19 cellular contexts compared by ENCODE assay signal in genomic region chr1:149979972-149980548, GRCh38. TPM values are rescaled to one million over a fixed set of nuclear protein-coding genes. Genes with fewer than 3 reads are reported as not detected.
DNase-seq lines count a peak whose midpoint lies in the region; ATAC-seq and TF ChIP-seq lines count a peak whose summit lies in the region.
"Had no signal": no experiment of that assay in that cellular context is flagged by ENCODE, and none has a peak within 500 bp of the region (broad histone marks: within the 10 kb centered on the region; RNA-seq: fewer than 3 reads in every experiment).

No MANE protein-coding gene starts in this region.

- no peak overlapping the region for H3K4me3 Mint-ChIP-seq in activated naive CD8-positive, alpha-beta T cell treated with anti-CD3 and anti-CD28 coated beads, Interleukin-2, amount 50 U/mL, for 24 hours

- no peak for ATAC-seq in activated naive CD8-positive, alpha-beta T cell treated with anti-CD3 and anti-CD28 coated beads, Interleukin-2, amount 50 U/mL, for 24 hours
- no peak for ATAC-seq in gastrocnemius medialis
- ATAC-seq in HG02970 (IDR thresholded peaks at IDR 0.05; ENCODE audit: low FRiP score, unreplicated experiment) = no peak
- ATAC-seq: body of pancreas had no signal

- in situ Hi-C loops in GM13977 (cut with MboI; ENCODE audit: low pct_unique_long_range_greater_than_20kb, low sequenced_read_pairs, unreplicated experiment) = no loop called here
- in situ Hi-C loops in gastrocnemius medialis (cut with MboI; ENCODE audit: low sequenced_read_pairs in 4 of 4) = no loop called here

- H4K20me1 ChIP-seq in Loucy (ENCODE audit: insufficient read depth, low read length, poor library complexity, severe bottlenecking) = no peaks in the 10 kb centered on the region

- H3K27ac Mint-ChIP-seq in activated naive CD8-positive, alpha-beta T cell treated with anti-CD3 and anti-CD28 coated beads, Interleukin-2, amount 50 U/mL, for 24 hours = peak overlapping the region; percentile 41

- no peaks in the 10 kb centered on the region for H3K9me3 ChIP-seq in Loucy (ENCODE audit: insufficient read depth, low read depth, low read length)
- H3K9me3 ChIP-seq in gastrocnemius medialis = no peaks in the 10 kb centered on the region
- H3K9me3 ChIP-seq: body of pancreas, HAP-1 had no signal

- H3K36me3 ChIP-seq in Loucy (ENCODE audit: insufficient read depth, low read length) = peaks cover 3% of the 10 kb centered on the region; the same call in 1 of the 2 replicates
- H3K36me3 ChIP-seq in gastrocnemius medialis = peaks cover 0 to 21% of the 10 kb centered on the region in 2 donors

- no peaks in the 10 kb centered on the region for H3F3A ChIP-seq in Loucy (ENCODE audit: low read depth)

- no peak overlapping the region for H3K9ac ChIP-seq in Loucy (ENCODE audit: low read depth, low read length, poor library complexity, severe bottlenecking)
- H3K9ac ChIP-seq: KMS-11 had no signal

- peak overlapping the region; percentile 64 to 77 (median 69) for H3K27ac ChIP-seq in gastrocnemius medialis
- H3K27ac ChIP-seq: KMS-11 had no signal

- peaks cover 40% of the 10 kb centered on the region for H3K4me1 Mint-ChIP-seq in activated naive CD8-positive, alpha-beta T cell treated with anti-CD3 and anti-CD28 coated beads, Interleukin-2, amount 50 U/mL, for 24 hours

- H3K27me3 ChIP-seq in Loucy (ENCODE audit: insufficient read depth, low read length, poor library complexity, severe bottlenecking) (no peaks in the 10 kb centered on the region), gastrocnemius medialis (no peaks in the 10 kb centered on the region)
- H3K27me3 ChIP-seq: body of pancreas had no signal

- H3K9me3 Mint-ChIP-seq in activated naive CD8-positive, alpha-beta T cell treated with anti-CD3 and anti-CD28 coated beads, Interleukin-2, amount 50 U/mL, for 24 hours = no peaks in the 10 kb centered on the region

- intact Hi-C loops in gastrocnemius medialis (cut with DNase I; ENCODE audit: low total_unique reads) = no loop called here

- TF ChIP-seq POLR2A in gastrocnemius medialis (IDR thresholded peaks at IDR 0.05) = no peak

- H3K4me1 ChIP-seq in Loucy (ENCODE audit: insufficient read depth, low read length, poor library complexity, severe bottlenecking) = peaks cover 8% of the 10 kb centered on the region
- peaks cover 50 to 56% of the 10 kb centered on the region in 2 donors for H3K4me1 ChIP-seq in gastrocnemius medialis

- no peak overlapping the region for H3K4me2 ChIP-seq in Loucy (ENCODE audit: low read depth, low read length, poor library complexity, severe bottlenecking)
- H3K4me2 ChIP-seq: KMS-11, smooth muscle cell had no signal

- H3K36me3 Mint-ChIP-seq in activated naive CD8-positive, alpha-beta T cell treated with anti-CD3 and anti-CD28 coated beads, Interleukin-2, amount 50 U/mL, for 24 hours (ENCODE audit: low read depth) = peaks cover 27% of the 10 kb centered on the region

- no peaks in the 10 kb centered on the region for H3K9me2 ChIP-seq in Loucy (replicated peaks; ENCODE audit: low read depth, low read length)

- no peaks in the 10 kb centered on the region for H3K79me2 ChIP-seq in Loucy (ENCODE audit: insufficient read depth, low read length)

- H3K27me3 Mint-ChIP-seq in activated naive CD8-positive, alpha-beta T cell treated with anti-CD3 and anti-CD28 coated beads, Interleukin-2, amount 50 U/mL, for 24 hours = peaks cover 2% of the 10 kb centered on the region

- H3K4me3 ChIP-seq in Loucy (ENCODE audit: low read length, poor library complexity, severe bottlenecking) = no peak overlapping the region
- no peak overlapping the region for H3K4me3 ChIP-seq in gastrocnemius medialis
- H3K4me3 ChIP-seq: body of pancreas, HAP-1, smooth muscle cell had no signal

- DNase-seq in GM13977 (ENCODE audit: low spot score) (peak; percentile 19), gastrocnemius medialis (no peak), NCI-H524 (lab: John Stamatoyannopoulos, UW) (no peak), NCI-H187 (lab: John Stamatoyannopoulos, UW) (no peak)
- no peak for DNase-seq in activated naive CD8-positive, alpha-beta T cell treated with anti-CD3 and anti-CD28 coated beads, Interleukin-2, amount 50 U/mL, for 24 hours
- DNase-seq: activated naive CD4-positive, alpha-beta T cell treated with anti-CD3 and anti-CD28 coated beads, Interleukin-2, amount 50 U/mL, for 16 hours; activated T-cell treated with anti-CD3 and anti-CD28 coated beads for 4 hours; body of pancreas; DND-41; NCI-H1105; NCI-H510A; SIG-M5; stimulated activated CD4-positive, alpha-beta T cell treated with anti-CD3 and anti-CD28 coated beads, Interleukin-4, amount 100 ng/mL, for 1 hour; T-helper 2 cell had no signal

- TF ChIP-seq CTCF in GM13977 (IDR thresholded peaks at IDR 0.05; ENCODE audit: extremely low read depth, insufficient read depth, missing control alignments) (no peak), Loucy (conservative IDR thresholded peaks at IDR 0.05; ENCODE audit: low read length) (no peak), gastrocnemius medialis (IDR thresholded peaks at IDR 0.05 in 4 of 5, conservative IDR thresholded peaks at IDR 0.05 in 1 of 5) (no peak)

- H2AFZ ChIP-seq in Loucy (ENCODE audit: low read length) = 0 out of 2 replicates have a peak overlapping the region, but pooled peaks have one; percentile 4

RNA-seq across cellular contexts. Expression of gene OTUD7B, which starts 30.5 kb away (rescaled TPM):
- total RNA-seq in gastrocnemius medialis = 10 to 100 TPM; 27.2 to 51.3 (median 43.6) TPM

RNA-seq across cellular contexts. Expression of gene MTMR11, which starts 43.4 kb away (rescaled TPM):
- 1 to 10 TPM; 1.2 to 4.6 (median 3.5) TPM for total RNA-seq in gastrocnemius medialis

RNA-seq across cellular contexts. Expression of gene SF3B4, which starts 52.5 kb away (rescaled TPM):
- total RNA-seq in gastrocnemius medialis = 10 to 100 TPM in 1 of 4 donors, 1 to 10 TPM in 3; 4.4 to 17.4 (median 8.1) TPM
